ENCODE assay signal across 10 cellular contexts in the genomic region with DNA sequence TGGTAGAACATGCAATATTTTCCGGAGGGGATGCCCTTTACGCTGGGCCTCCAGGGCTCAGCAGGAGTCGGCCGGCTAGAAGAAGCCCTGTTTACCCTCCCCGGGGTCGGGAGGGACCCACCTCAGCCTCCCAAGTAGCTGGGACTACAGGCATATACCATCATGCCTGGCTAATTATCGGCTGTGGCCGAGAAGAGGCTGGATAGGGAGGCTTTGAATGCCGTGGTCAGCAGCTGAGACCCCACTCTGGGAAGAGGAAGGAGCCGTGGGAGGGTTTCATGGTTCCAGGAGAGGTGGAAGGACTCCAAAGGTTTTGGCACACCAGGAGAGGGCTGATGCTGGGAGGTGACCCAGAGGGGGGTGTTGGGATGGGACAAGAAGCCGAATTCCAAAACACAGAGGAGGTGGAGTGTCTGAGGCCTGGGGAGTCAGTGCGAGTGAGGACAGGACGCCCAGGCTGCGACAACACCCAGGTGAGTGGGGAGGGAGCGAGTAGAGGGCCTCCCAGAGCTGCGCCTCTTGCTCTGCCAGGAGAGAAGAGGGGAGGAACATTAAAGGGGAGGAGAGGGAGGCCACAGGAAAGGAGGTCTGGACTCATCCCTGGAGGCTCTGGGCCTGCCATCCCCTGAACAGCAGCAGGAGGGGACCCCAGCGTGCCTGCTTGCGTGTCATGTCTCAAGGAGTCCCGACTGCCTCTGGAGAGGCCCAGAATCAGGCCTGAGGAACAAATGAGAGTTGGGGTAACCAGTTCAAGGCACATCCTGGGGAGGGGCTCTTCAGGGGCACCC. TPM values are rescaled to one million over a fixed set of nuclear protein-coding genes. Genes with fewer than 3 reads are reported as not detected.
DNase-seq lines count a peak whose midpoint lies in the region; ATAC-seq and TF ChIP-seq lines count a peak whose summit lies in the region.
"Had no signal": no experiment of that assay in that cellular context is flagged by ENCODE, and none has a peak within 500 bp of the region (broad histone marks: within the 10 kb centered on the region; RNA-seq: fewer than 3 reads in every experiment).

No MANE protein-coding gene starts in this region.

- no peak for TF ChIP-seq CTCF in OCI-LY3 (IDR thresholded peaks at IDR 0.05; ENCODE audit: low read depth, low read length)
- TF ChIP-seq CTCF in hepatocyte (IDR thresholded peaks at IDR 0.05; ENCODE audit: poor library complexity): no peak
- no peak for TF ChIP-seq CTCF in spleen (IDR thresholded peaks at IDR 0.05 in 8 of 11, conservative IDR thresholded peaks at IDR 0.05 in 3 of 11)
- TF ChIP-seq CTCF in transverse colon (IDR thresholded peaks at IDR 0.05): no peak

- TF ChIP-seq POLR2A in spleen (IDR thresholded peaks at IDR 0.05) (no peak), transverse colon (IDR thresholded peaks at IDR 0.05) (no peak)

- WGBS in hepatocyte (ENCODE audit: low lambda C conversion rate, missing lambda C conversion rate): 37% methylated on average over 19 of the region's 19 CpGs
- WGBS in spleen, 5 donors: 46 to 53% (median 48%) methylated on average over 19 of the region's 19 CpGs
- WGBS in transverse colon (ENCODE audit: low coverage in 1 of 2), 2 donors: 36% methylated on average over 19 of the region's 19 CpGs; no CpG with 5 or more reads in 1 of the 2 donors

- peak; percentile 59 for DNase-seq in activated CD8-positive, alpha-beta memory T cell treated with anti-CD3 and anti-CD28 coated beads for 24 hours
- no peak for DNase-seq in activated CD8-positive, alpha-beta memory T cell treated with anti-CD3 and anti-CD28 coated beads, Interleukin-2, amount 50 U/mL, for 4 hours
- DNase-seq in hepatocyte (ENCODE audit: low spot score) (no peak), spleen (no peak), transverse colon (no peak)
- no peak for DNase-seq in activated effector memory CD4-positive, alpha-beta T cell treated with anti-CD3 and anti-CD28 coated beads, Interleukin-2, amount 50 U/mL, for 16 hours
- DNase-seq: left cardiac atrium, sigmoid colon had no signal

- intact Hi-C loops in spleen (cut with DNase I; ENCODE audit: low total_unique reads) (no loop called here), transverse colon (cut with DNase I; ENCODE audit: low total_unique reads) (no loop called here)

- H3K4me2 ChIP-seq in OCI-LY3 (ENCODE audit: low read length): peak overlapping the region; percentile 94
- H3K4me2 ChIP-seq in hepatocyte: peak overlapping the region; percentile 92

- peak overlapping the region; percentile 64 for H3K9ac ChIP-seq in OCI-LY3 (ENCODE audit: low read length)

- no peak for TF ChIP-seq EP300 in transverse colon (IDR thresholded peaks at IDR 0.05; ENCODE audit: low read depth)

- peak overlapping the region; percentile 90 for H3K4me3 ChIP-seq in OCI-LY3 (ENCODE audit: low read length)
- H3K4me3 ChIP-seq in hepatocyte: no peak overlapping the region
- peak overlapping the region in 7 of 8 donors; percentile 36 to 80 (median 49) for H3K4me3 ChIP-seq in spleen
- peak overlapping the region in 1 of 4 donors; percentile 46 for H3K4me3 ChIP-seq in transverse colon

- H3K36me3 ChIP-seq in OCI-LY3 (replicated peaks; ENCODE audit: low read depth, low read length) (no peaks in the 10 kb centered on the region), hepatocyte (replicated peaks; ENCODE audit: insufficient read depth, low read depth) (no peaks in the 10 kb centered on the region), spleen (no peaks in the 10 kb centered on the region), transverse colon (no peaks in the 10 kb centered on the region)
- H3K36me3 ChIP-seq: sigmoid colon had no signal

- H2AFZ ChIP-seq in OCI-LY3 (ENCODE audit: low read depth, low read length) (0 out of 2 replicates have a peak overlapping the region, but pooled peaks have one; percentile 36), hepatocyte (no peak overlapping the region)

- in situ Hi-C loops in transverse colon (cut with MboI; ENCODE audit: low pct_ligation_motif_present in 1 of 4, low pct_unique_long_range_greater_than_20kb in 1 of 4, low sequenced_read_pairs in 3 of 4): no loop called here

- ATAC-seq in GM18870 (IDR thresholded peaks at IDR 0.05; ENCODE audit: unreplicated experiment): no peak
- ATAC-seq: left cardiac atrium had no signal

- H3K27me3 ChIP-seq in OCI-LY3 (ENCODE audit: low read depth, low read length) (peaks cover 14% of the 10 kb centered on the region), hepatocyte (peaks cover 86% of the 10 kb centered on the region), spleen (replicated peaks in 1 of 7) (peaks cover 0 to 83% (median 52%) of the 10 kb centered on the region in 7 donors), transverse colon (peaks cover 92% of the 10 kb centered on the region)

- peaks cover 27% of the 10 kb centered on the region for H3K4me1 ChIP-seq in OCI-LY3 (ENCODE audit: low read length)
- H3K4me1 ChIP-seq in hepatocyte (ENCODE audit: insufficient read depth): peaks cover 6% of the 10 kb centered on the region
- peaks cover 10 to 40% (median 26%) of the 10 kb centered on the region in 6 donors for H3K4me1 ChIP-seq in spleen
- H3K4me1 ChIP-seq in transverse colon: peaks cover 0 to 21% (median 17%) of the 10 kb centered on the region in 4 donors

- H3K9me3 ChIP-seq in OCI-LY3 (ENCODE audit: insufficient read depth, low read length) (no peaks in the 10 kb centered on the region), hepatocyte (ENCODE audit: low read depth) (no peaks in the 10 kb centered on the region), spleen (no peaks in the 10 kb centered on the region), transverse colon (no peaks in the 10 kb centered on the region)
- H3K9me3 ChIP-seq: sigmoid colon had no signal

- H3K79me2 ChIP-seq in OCI-LY3 (ENCODE audit: low read length) (no peaks in the 10 kb centered on the region), hepatocyte (no peaks in the 10 kb centered on the region)

- H3K9me2 ChIP-seq in hepatocyte (replicated peaks; ENCODE audit: insufficient read depth): no peaks in the 10 kb centered on the region

- H3K27ac ChIP-seq in OCI-LY3 (ENCODE audit: low read length): no peak overlapping the region
- H3K27ac ChIP-seq in hepatocyte: no peak overlapping the region
- H3K27ac ChIP-seq in spleen: peak overlapping the region in 1 of 8 donors; percentile 30
- no peak overlapping the region for H3K27ac ChIP-seq in transverse colon
- H3K27ac ChIP-seq: sigmoid colon had no signal

- no peaks in the 10 kb centered on the region for H4K20me1 ChIP-seq in OCI-LY3 (ENCODE audit: insufficient read depth, low read length)
- H4K20me1 ChIP-seq in hepatocyte (ENCODE audit: insufficient read depth, poor library complexity, severe bottlenecking): no peaks in the 10 kb centered on the region

RNA-seq across cellular contexts. Expression of gene GRID2IP, which starts 19.6 kb away (rescaled TPM):
- total RNA-seq in hepatocyte (0.44 and 0.73 TPM in 2 replicates), spleen (1 to 10 TPM in 1 of 7 donors, under 1 TPM in 5, not detected in 1; 0.23 to 1.0 (median 0.33) TPM), transverse colon (1 to 10 TPM in 1 of 4 donors, under 1 TPM in 3; 0.20 to 1.1 (median 0.66) TPM)
- polyA plus RNA-seq in hepatocyte (0.25 TPM in 1 of 2 replicates, not detected in the other), spleen (under 1 TPM in 2 of 3 donors, not detected in 1; 0.08 to 0.16 TPM)
- total RNA-seq: sigmoid colon had no signal

RNA-seq across cellular contexts. Expression of gene ZDHHC4, which starts 45.6 kb away (rescaled TPM):
- total RNA-seq in hepatocyte (60.4 and 76.4 TPM in 2 replicates), spleen (10 to 100 TPM; 30.9 to 46.4 (median 40.4) TPM), transverse colon (10 to 100 TPM in 3 of 4 donors, 1 to 10 TPM in 1; 6.4 to 53.8 (median 26.1) TPM)
- polyA plus RNA-seq in hepatocyte (97.3 and 109 TPM in 2 replicates), spleen (10 to 100 TPM; 26.6 to 37.2 (median 32.3) TPM)

RNA-seq across cellular contexts. Expression of gene KDELR2, which starts 47.7 kb away (rescaled TPM):
- total RNA-seq in hepatocyte (327 and 351 TPM in 2 replicates), spleen (10 to 100 TPM; 55.4 to 77.9 (median 67.7) TPM), transverse colon (100 to 1,000 TPM in 2 of 4 donors, 10 to 100 TPM in 2; 71.4 to 156 (median 101) TPM)
- polyA plus RNA-seq in hepatocyte (525 and 530 TPM in 2 replicates), spleen (10 to 100 TPM; 20.8 to 36.1 (median 29.9) TPM)

RNA-seq across cellular contexts. Expression of gene INTS15, which starts 58.1 kb away (rescaled TPM):
- total RNA-seq in hepatocyte: 21.4 and 23.1 TPM in 2 replicates
- polyA plus RNA-seq in hepatocyte: 25.9 and 26.1 TPM in 2 replicates
- 10 to 100 TPM; 29.8 to 43.9 (median 37.8) TPM for total RNA-seq in spleen
- 10 to 100 TPM; 14.3 to 31.5 (median 27.2) TPM for polyA plus RNA-seq in spleen
- 10 to 100 TPM; 21.8 to 56.5 (median 32.6) TPM for total RNA-seq in transverse colon
